ENCODE assay signal across 14 cellular contexts in the genomic region with DNA sequence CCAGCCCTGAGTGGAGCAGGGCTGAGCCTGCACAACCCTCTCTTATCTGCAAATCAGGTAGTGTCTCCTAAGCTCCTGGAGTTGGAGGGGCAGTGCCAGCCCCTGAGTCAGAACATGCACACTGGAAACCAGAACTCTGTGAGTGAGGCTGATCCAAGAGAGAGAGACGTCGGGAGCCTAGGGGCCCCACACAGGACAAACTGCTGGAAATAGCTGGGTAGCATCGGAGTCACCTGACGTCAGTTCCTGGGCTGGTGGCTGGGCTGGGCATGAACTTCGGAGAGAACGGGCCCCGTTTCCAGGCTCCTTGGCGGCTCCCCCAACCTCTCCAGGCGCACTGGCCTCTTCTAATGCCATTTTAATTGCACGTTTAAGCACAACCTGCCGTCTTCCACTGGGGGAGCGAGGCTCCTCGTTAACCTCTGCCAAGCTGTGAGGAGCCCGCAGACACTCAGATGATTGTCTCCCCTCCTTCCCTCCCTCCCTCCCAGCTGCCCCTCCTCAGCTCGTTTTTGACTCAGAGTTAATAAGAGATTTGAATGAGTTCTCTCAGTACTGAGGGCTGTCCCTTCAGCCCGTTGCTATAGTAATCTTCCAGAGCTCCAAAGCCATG.
DNase-seq lines count a peak whose midpoint lies in the region; ATAC-seq and TF ChIP-seq lines count a peak whose summit lies in the region.
"Had no signal": no experiment of that assay in that cellular context is flagged by ENCODE, and none has a peak within 500 bp of the region (broad histone marks: within the 10 kb centered on the region; RNA-seq: fewer than 3 reads in every experiment).

No MANE protein-coding gene starts in this region.

- DNase-seq in C1 segment of cervical spinal cord (lab: John Stamatoyannopoulos, UW) (peak in 11 of 14 donors; percentile 4 to 57 (median 37)), NCI-H2227 (lab: John Stamatoyannopoulos, UW; ENCODE audit: unreplicated experiment) (peak; percentile 85), endodermal cell (no peak), NCI-H2081 treated with DMSO at 0.1 percent for 48 hours (lab: John Stamatoyannopoulos, UW) (no peak), glutamatergic neuron (no peak), ascending aorta (ENCODE audit: low spot score in 2 of 2) (no peak)
- DNase-seq in stimulated activated naive B cell treated with anti-CD40 and anti-IgM and Interleukin-4, amounts not matched to agents 10 μg/mL and 1 μg/mL and 100 μg/mL, for 72 hours: no peak
- DNase-seq: activated B cell treated with CpG ODN at 0.5 μM for 24 hours; activated CD8-positive, alpha-beta memory T cell treated with anti-CD3 and anti-CD28 coated beads, Interleukin-2, amount 50 U/mL, for 48 hours; activated naive CD8-positive, alpha-beta T cell treated with anti-CD3 and anti-CD28 coated beads for 36 hours; trophoblast cell had no signal

- TF ChIP-seq CTCF in endodermal cell (conservative IDR thresholded peaks at IDR 0.05) (no peak), neural cell (IDR thresholded peaks at IDR 0.05; ENCODE audit: poor library complexity, severe bottlenecking) (peak; percentile 10), glutamatergic neuron (IDR thresholded peaks at IDR 0.05; ENCODE audit: partially characterized antibody, unreplicated experiment) (no peak), ascending aorta (IDR thresholded peaks at IDR 0.05) (no peak)

- H3K4me2 ChIP-seq in neural cell (ENCODE audit: low read length): no peak overlapping the region

- no peaks in the 10 kb centered on the region for H3K9me3 ChIP-seq in endodermal cell (ENCODE audit: control insufficient read depth, low read length)
- H3K9me3 ChIP-seq in neural cell (ENCODE audit: low read length): no peaks in the 10 kb centered on the region
- no peaks in the 10 kb centered on the region for H3K9me3 ChIP-seq in ascending aorta
- H3K9me3 ChIP-seq: esophagus muscularis mucosa had no signal

- H3K36me3 Mint-ChIP-seq in endodermal cell (ENCODE audit: low read depth): no peaks in the 10 kb centered on the region
- H3K36me3 Mint-ChIP-seq in stimulated activated naive B cell treated with anti-CD40 and anti-IgM and Interleukin-4, amounts not matched to agents 10 μg/mL and 1 μg/mL and 100 μg/mL, for 72 hours: no peaks in the 10 kb centered on the region
- no peaks in the 10 kb centered on the region for H3K36me3 Mint-ChIP-seq in glutamatergic neuron (ENCODE audit: unreplicated experiment)
- H3K36me3 Mint-ChIP-seq: activated naive CD8-positive, alpha-beta T cell treated with anti-CD3 and anti-CD28 coated beads for 36 hours had no signal

- no peak for TF ChIP-seq RAD21 in neural cell (conservative IDR thresholded peaks at IDR 0.05)

- H3F3A ChIP-seq in neural cell (ENCODE audit: insufficient read depth, low read length, poor library complexity, severe bottlenecking): peaks cover 5% of the 10 kb centered on the region

- H3K27ac Mint-ChIP-seq in endodermal cell (no peak overlapping the region), glutamatergic neuron (ENCODE audit: unreplicated experiment) (no peak overlapping the region)
- no peak overlapping the region for H3K27ac Mint-ChIP-seq in stimulated activated naive B cell treated with anti-CD40 and anti-IgM and Interleukin-4, amounts not matched to agents 10 μg/mL and 1 μg/mL and 100 μg/mL, for 72 hours
- H3K27ac Mint-ChIP-seq: activated B cell treated with CpG ODN at 0.5 μM for 24 hours; activated naive CD8-positive, alpha-beta T cell treated with anti-CD3 and anti-CD28 coated beads for 36 hours had no signal

- no peaks in the 10 kb centered on the region for H3K9me2 ChIP-seq in neural cell (ENCODE audit: insufficient read depth, low read length)

- no peaks in the 10 kb centered on the region for H3K36me3 ChIP-seq in endodermal cell (ENCODE audit: control insufficient read depth, insufficient read depth, low read length)
- no peaks in the 10 kb centered on the region for H3K36me3 ChIP-seq in neural cell (ENCODE audit: insufficient read depth, low read length)
- no peaks in the 10 kb centered on the region for H3K36me3 ChIP-seq in ascending aorta
- H3K36me3 ChIP-seq: esophagus muscularis mucosa had no signal

- peaks cover 4% of the 10 kb centered on the region for H3K27me3 Mint-ChIP-seq in endodermal cell (ENCODE audit: insufficient read depth)
- H3K27me3 Mint-ChIP-seq in stimulated activated naive B cell treated with anti-CD40 and anti-IgM and Interleukin-4, amounts not matched to agents 10 μg/mL and 1 μg/mL and 100 μg/mL, for 72 hours: peaks cover 11 to 21% of the 10 kb centered on the region in 2 donors
- H3K27me3 Mint-ChIP-seq in glutamatergic neuron (ENCODE audit: unreplicated experiment): peaks cover 5% of the 10 kb centered on the region

- H3K4me1 ChIP-seq in endodermal cell (ENCODE audit: control insufficient read depth, insufficient read depth, low read length) (no peaks in the 10 kb centered on the region), ascending aorta (no peaks in the 10 kb centered on the region)
- H3K4me1 ChIP-seq: esophagus muscularis mucosa, parathyroid adenoma had no signal

- H3K4me3 Mint-ChIP-seq in endodermal cell (no peak overlapping the region), glutamatergic neuron (ENCODE audit: unreplicated experiment) (no peak overlapping the region)
- no peak overlapping the region for H3K4me3 Mint-ChIP-seq in stimulated activated naive B cell treated with anti-CD40 and anti-IgM and Interleukin-4, amounts not matched to agents 10 μg/mL and 1 μg/mL and 100 μg/mL, for 72 hours
- H3K4me3 Mint-ChIP-seq: activated B cell treated with CpG ODN at 0.5 μM for 24 hours; activated naive CD8-positive, alpha-beta T cell treated with anti-CD3 and anti-CD28 coated beads for 36 hours had no signal

- H3K27ac ChIP-seq in endodermal cell (ENCODE audit: low read depth, low read length) (peak overlapping the region; percentile 79), neural cell (ENCODE audit: low read length) (peak overlapping the region; percentile 73), ascending aorta (no peak overlapping the region)
- H3K27ac ChIP-seq: esophagus muscularis mucosa, parathyroid adenoma had no signal

- H3K4me3 ChIP-seq in endodermal cell (ENCODE audit: low read length): no peak overlapping the region
- H3K4me3 ChIP-seq in neural cell (ENCODE audit: low read length): peak overlapping the region; percentile 38
- no peak overlapping the region for H3K4me3 ChIP-seq in ascending aorta
- H3K4me3 ChIP-seq: esophagus muscularis mucosa had no signal

- 75 to 81% methylated on average over 12 to 16 of the region's 16 CpGs for WGBS in endodermal cell (ENCODE audit: insufficient coverage in 1 of 2, insufficient read length in 1 of 2), 2 experiments

- no peak overlapping the region for H3K9ac ChIP-seq in endodermal cell (ENCODE audit: extremely low read depth, low read length, poor library complexity, severe bottlenecking)
- peak overlapping the region; percentile 39 for H3K9ac ChIP-seq in neural cell (ENCODE audit: low read length)
- H3K9ac ChIP-seq: parathyroid adenoma had no signal

- TF ChIP-seq EP300 in neural cell (conservative IDR thresholded peaks at IDR 0.05; ENCODE audit: poor library complexity, severe bottlenecking): no peak

- H3K4me1 Mint-ChIP-seq in endodermal cell (peaks cover 3% of the 10 kb centered on the region), glutamatergic neuron (ENCODE audit: low read depth, unreplicated experiment) (peaks cover 10% of the 10 kb centered on the region)
- H3K4me1 Mint-ChIP-seq in stimulated activated naive B cell treated with anti-CD40 and anti-IgM and Interleukin-4, amounts not matched to agents 10 μg/mL and 1 μg/mL and 100 μg/mL, for 72 hours: peaks cover 3 to 8% of the 10 kb centered on the region in 2 donors
- H3K4me1 Mint-ChIP-seq: activated B cell treated with CpG ODN at 0.5 μM for 24 hours had no signal

- H2AFZ ChIP-seq in neural cell (ENCODE audit: low read depth, low read length): no peak overlapping the region
- H2AFZ ChIP-seq: parathyroid adenoma had no signal

- no peaks in the 10 kb centered on the region for H3K79me2 ChIP-seq in neural cell (replicated peaks; ENCODE audit: insufficient read depth, low read length)
- H3K79me2 ChIP-seq: parathyroid adenoma had no signal

- no peak for ATAC-seq in stimulated activated naive B cell treated with anti-CD40 and anti-IgM and Interleukin-4, amounts not matched to agents 10 μg/mL and 1 μg/mL and 100 μg/mL, for 72 hours (replicated peaks)

- H3K27me3 ChIP-seq in endodermal cell (ENCODE audit: control insufficient read depth, insufficient read depth, low read length, poor library complexity, severe bottlenecking) (no peaks in the 10 kb centered on the region), neural cell (ENCODE audit: insufficient read depth, low read depth, low read length) (no peaks in the 10 kb centered on the region), ascending aorta (no peaks in the 10 kb centered on the region)

- H3K9me3 Mint-ChIP-seq in endodermal cell: no peaks in the 10 kb centered on the region
- no peaks in the 10 kb centered on the region for H3K9me3 Mint-ChIP-seq in stimulated activated naive B cell treated with anti-CD40 and anti-IgM and Interleukin-4, amounts not matched to agents 10 μg/mL and 1 μg/mL and 100 μg/mL, for 72 hours
- peaks cover 3% of the 10 kb centered on the region for H3K9me3 Mint-ChIP-seq in glutamatergic neuron (ENCODE audit: unreplicated experiment)
- H3K9me3 Mint-ChIP-seq: activated B cell treated with CpG ODN at 0.5 μM for 24 hours; activated naive CD8-positive, alpha-beta T cell treated with anti-CD3 and anti-CD28 coated beads for 36 hours had no signal

- intact Hi-C loops in ascending aorta (cut with DNase I): no loop called here

- no peaks in the 10 kb centered on the region for H4K20me1 ChIP-seq in neural cell (ENCODE audit: insufficient read depth)

TF ChIP-seq in neural cell, 6 proteins besides CTCF, POLR2A, EP300 and RAD21 (continues in another document):
- TF ChIP-seq TAF1 (IDR thresholded peaks at IDR 0.05; ENCODE audit: low read depth) (no peak), POLR2AphosphoS5 (IDR thresholded peaks at IDR 0.05) (peak; percentile 31), EZH2 (IDR thresholded peaks at IDR 0.05; ENCODE audit: borderline replicate concordance, insufficient read depth, low read length, poor library complexity, severe bottlenecking) (no peak)

Comparison
In these comparisons a context has a peak if more than half of its experiments do, and no peak if none do; other contexts are left out.
1. DNase-seq: peak in C1 segment of cervical spinal cord (11 of 14) and NCI-H2227 (single experiment); none in endodermal cell (single experiment), stimulated activated naive B cell treated with anti-CD40 and anti-IgM and Interleukin-4, amounts not matched to agents 10 μg/mL and 1 μg/mL and 100 μg/mL, for 72 hours (single experiment), NCI-H2081 treated with DMSO at 0.1 percent for 48 hours (single experiment), glutamatergic neuron (single experiment) and ascending aorta (0 of 2).
2. H3K27ac ChIP-seq: peak in endodermal cell (single experiment) and neural cell (single experiment); none in ascending aorta (0 of 2).